Comparison of ENCODE assay signal across 15 cellular contexts in genomic region chr3:79846148-79846933, GRCh38.
DNase-seq lines count a peak whose midpoint lies in the region; ATAC-seq and TF ChIP-seq lines count a peak whose summit lies in the region.
"Had no signal": no experiment of that assay in that cellular context is flagged by ENCODE, and none has a peak within 500 bp of the region (broad histone marks: within the 10 kb centered on the region; RNA-seq: fewer than 3 reads in every experiment).

No MANE protein-coding gene starts in this region.

- 57 to 66% methylated on average over 3 to 8 of the region's 9 CpGs for WGBS in endodermal cell (ENCODE audit: insufficient coverage in 1 of 2, insufficient read length in 1 of 2), 2 experiments
- 49% methylated on average over 9 of the region's 9 CpGs for WGBS in smooth muscle cell (ENCODE audit: low lambda C conversion rate)

- H3K27me3 ChIP-seq in endodermal cell (ENCODE audit: control insufficient read depth, insufficient read depth, low read length, poor library complexity, severe bottlenecking) (no peaks in the 10 kb centered on the region), smooth muscle cell (ENCODE audit: low read depth) (no peaks in the 10 kb centered on the region)
- H3K27me3 ChIP-seq: BLaER1 treated with 17β-estradiol and CSF1 and Interleukin-3, amounts not matched to agents 10 nM and 100 nM; left lung had no signal

- H3K79me2 ChIP-seq in smooth muscle cell (ENCODE audit: low read depth) = no peaks in the 10 kb centered on the region

- no peak overlapping the region for H3K4me2 ChIP-seq in smooth muscle cell
- H3K4me2 ChIP-seq: BLaER1 treated with 17β-estradiol and CSF1 and Interleukin-3, amounts not matched to agents 10 nM and 100 nM had no signal

- POLR2A ChIA-PET in activated CD4-positive, alpha-beta T cell treated with anti-CD3 and anti-CD28 coated beads for 36 hours (lab: Charles Lee) = no interaction called here
- POLR2A ChIA-PET in activated CD4-positive, alpha-beta T cell treated with anti-CD3 and anti-CD28 coated beads, Interleukin-2, amount 10 ng/mL, durations not matched to agents 7 days and 5 days (lab: Charles Lee) = no interaction called here

- peak; percentile 86 for TF ChIP-seq CTCF in endodermal cell (conservative IDR thresholded peaks at IDR 0.05)
- TF ChIP-seq CTCF in smooth muscle cell (IDR thresholded peaks at IDR 0.05; ENCODE audit: borderline replicate concordance, insufficient read depth, poor library complexity, severe bottlenecking) = peak; percentile 37

- no peaks in the 10 kb centered on the region for H3K36me3 Mint-ChIP-seq in activated CD4-positive, alpha-beta T cell treated with anti-CD3 and anti-CD28 coated beads for 36 hours (ENCODE audit: low read depth)
- no peaks in the 10 kb centered on the region for H3K36me3 Mint-ChIP-seq in activated CD4-positive, alpha-beta T cell treated with anti-CD3 and anti-CD28 coated beads, Interleukin-2, amount 10 ng/mL, durations not matched to agents 7 days and 5 days (ENCODE audit: low read depth)
- no peaks in the 10 kb centered on the region for H3K36me3 Mint-ChIP-seq in endodermal cell (ENCODE audit: low read depth)
- peaks cover 0 to 3% of the 10 kb centered on the region in 2 donors for H3K36me3 Mint-ChIP-seq in activated T-cell treated with anti-CD3 and anti-CD28 coated beads, Interleukin-2, amount 50 U/mL, for 72 hours (ENCODE audit: insufficient read depth in 2 of 2)
- H3K36me3 Mint-ChIP-seq: stimulated activated memory B cell treated with anti-CD40 and anti-IgM and Interleukin-4, amounts not matched to agents 10 μg/mL and 1 μg/mL and 100 μg/mL, for 72 hours had no signal

- no peaks in the 10 kb centered on the region for H3K4me1 Mint-ChIP-seq in activated CD4-positive, alpha-beta T cell treated with anti-CD3 and anti-CD28 coated beads for 36 hours
- no peaks in the 10 kb centered on the region for H3K4me1 Mint-ChIP-seq in activated CD4-positive, alpha-beta T cell treated with anti-CD3 and anti-CD28 coated beads, Interleukin-2, amount 10 ng/mL, durations not matched to agents 7 days and 5 days
- H3K4me1 Mint-ChIP-seq in endodermal cell = no peaks in the 10 kb centered on the region
- no peaks in the 10 kb centered on the region for H3K4me1 Mint-ChIP-seq in activated T-cell treated with anti-CD3 and anti-CD28 coated beads, Interleukin-2, amount 50 U/mL, for 72 hours (ENCODE audit: low read depth)
- H3K4me1 Mint-ChIP-seq: stimulated activated memory B cell treated with anti-CD40 and anti-IgM and Interleukin-4, amounts not matched to agents 10 μg/mL and 1 μg/mL and 100 μg/mL, for 72 hours had no signal

- H3K27ac Mint-ChIP-seq in activated CD4-positive, alpha-beta T cell treated with anti-CD3 and anti-CD28 coated beads for 36 hours = no peak overlapping the region
- H3K27ac Mint-ChIP-seq in activated CD4-positive, alpha-beta T cell treated with anti-CD3 and anti-CD28 coated beads, Interleukin-2, amount 10 ng/mL, durations not matched to agents 7 days and 5 days = no peak overlapping the region
- H3K27ac Mint-ChIP-seq in endodermal cell = no peak overlapping the region
- H3K27ac Mint-ChIP-seq in activated T-cell treated with anti-CD3 and anti-CD28 coated beads, Interleukin-2, amount 50 U/mL, for 72 hours = no peak overlapping the region
- H3K27ac Mint-ChIP-seq: stimulated activated memory B cell treated with anti-CD40 and anti-IgM and Interleukin-4, amounts not matched to agents 10 μg/mL and 1 μg/mL and 100 μg/mL, for 72 hours had no signal

- H3K27ac ChIP-seq in endodermal cell (ENCODE audit: low read depth, low read length) = no peak overlapping the region
- H3K27ac ChIP-seq in smooth muscle cell (ENCODE audit: low read depth) = no peak overlapping the region
- H3K27ac ChIP-seq: BLaER1 treated with 17β-estradiol and CSF1 and Interleukin-3, amounts not matched to agents 10 nM and 100 nM; left lung had no signal

- H3K9me3 Mint-ChIP-seq in activated CD4-positive, alpha-beta T cell treated with anti-CD3 and anti-CD28 coated beads for 36 hours (ENCODE audit: low read depth) = peaks cover 11% of the 10 kb centered on the region
- no peaks in the 10 kb centered on the region for H3K9me3 Mint-ChIP-seq in activated CD4-positive, alpha-beta T cell treated with anti-CD3 and anti-CD28 coated beads, Interleukin-2, amount 10 ng/mL, durations not matched to agents 7 days and 5 days
- H3K9me3 Mint-ChIP-seq in endodermal cell = no peaks in the 10 kb centered on the region
- H3K9me3 Mint-ChIP-seq in activated T-cell treated with anti-CD3 and anti-CD28 coated beads, Interleukin-2, amount 50 U/mL, for 72 hours = peaks cover 6 to 9% of the 10 kb centered on the region in 2 donors

- H3K27me3 Mint-ChIP-seq in activated CD4-positive, alpha-beta T cell treated with anti-CD3 and anti-CD28 coated beads for 36 hours = no peaks in the 10 kb centered on the region
- no peaks in the 10 kb centered on the region for H3K27me3 Mint-ChIP-seq in activated CD4-positive, alpha-beta T cell treated with anti-CD3 and anti-CD28 coated beads, Interleukin-2, amount 10 ng/mL, durations not matched to agents 7 days and 5 days
- no peaks in the 10 kb centered on the region for H3K27me3 Mint-ChIP-seq in endodermal cell (ENCODE audit: insufficient read depth)
- H3K27me3 Mint-ChIP-seq in activated T-cell treated with anti-CD3 and anti-CD28 coated beads, Interleukin-2, amount 50 U/mL, for 72 hours (ENCODE audit: low read depth) = no peaks in the 10 kb centered on the region
- H3K27me3 Mint-ChIP-seq: stimulated activated memory B cell treated with anti-CD40 and anti-IgM and Interleukin-4, amounts not matched to agents 10 μg/mL and 1 μg/mL and 100 μg/mL, for 72 hours had no signal

- no peak overlapping the region for H3K4me3 Mint-ChIP-seq in activated CD4-positive, alpha-beta T cell treated with anti-CD3 and anti-CD28 coated beads for 36 hours
- H3K4me3 Mint-ChIP-seq in activated CD4-positive, alpha-beta T cell treated with anti-CD3 and anti-CD28 coated beads, Interleukin-2, amount 10 ng/mL, durations not matched to agents 7 days and 5 days = no peak overlapping the region
- no peak overlapping the region for H3K4me3 Mint-ChIP-seq in endodermal cell
- no peak overlapping the region for H3K4me3 Mint-ChIP-seq in activated T-cell treated with anti-CD3 and anti-CD28 coated beads, Interleukin-2, amount 50 U/mL, for 72 hours
- H3K4me3 Mint-ChIP-seq: stimulated activated memory B cell treated with anti-CD40 and anti-IgM and Interleukin-4, amounts not matched to agents 10 μg/mL and 1 μg/mL and 100 μg/mL, for 72 hours had no signal

- peak; percentile 24 for DNase-seq in activated CD4-positive, alpha-beta T cell treated with anti-CD3 and anti-CD28 coated beads for 36 hours
- no peak for DNase-seq in activated CD4-positive, alpha-beta T cell treated with anti-CD3 and anti-CD28 coated beads, Interleukin-2, amount 10 ng/mL, durations not matched to agents 7 days and 5 days
- DNase-seq in NCI-H526 treated with DMSO at 0.1 percent for 48 hours (lab: John Stamatoyannopoulos, UW) (peak; percentile 0), endodermal cell (peak; percentile 71), smooth muscle cell (lab: John Stamatoyannopoulos, UW; ENCODE audit: unreplicated experiment) (no peak), kidney glomerular epithelial cell (lab: John Stamatoyannopoulos, UW) (no peak), NCI-H1930 (lab: John Stamatoyannopoulos, UW) (no peak)
- no peak for DNase-seq in activated T-cell treated with anti-CD3 and anti-CD28 coated beads, Interleukin-2, amount 50 U/mL, for 72 hours
- DNase-seq: activated effector memory CD4-positive, alpha-beta T cell treated with anti-CD3 and anti-CD28 coated beads, Interleukin-2, amount 50 U/mL, for 16 hours; effector memory CD4-positive, alpha-beta T cell; left lung; NCI-H1417 treated with DMSO at 0.1 percent for 48 hours; right cardiac atrium had no signal

- CTCF ChIA-PET in activated CD4-positive, alpha-beta T cell treated with anti-CD3 and anti-CD28 coated beads for 36 hours (lab: Charles Lee) = no interaction called here
- CTCF ChIA-PET in activated CD4-positive, alpha-beta T cell treated with anti-CD3 and anti-CD28 coated beads, Interleukin-2, amount 10 ng/mL, durations not matched to agents 7 days and 5 days (lab: Charles Lee) = no interaction called here

- intact Hi-C loops in activated CD4-positive, alpha-beta T cell treated with anti-CD3 and anti-CD28 coated beads for 36 hours (cut with DNase I, micrococcal nuclease) = loop anchor here in 1 of 2 experiments (1.0 kb wide), 1 partner anchor 325 kb away; no protein-coding TSS in a partner anchor

- no peak overlapping the region for H3K9ac ChIP-seq in endodermal cell (ENCODE audit: extremely low read depth, low read length, poor library complexity, severe bottlenecking)
- H3K9ac ChIP-seq in smooth muscle cell (ENCODE audit: low read depth) = no peak overlapping the region
- H3K9ac ChIP-seq: BLaER1 treated with 17β-estradiol and CSF1 and Interleukin-3, amounts not matched to agents 10 nM and 100 nM had no signal

- H3K4me3 ChIP-seq in endodermal cell (ENCODE audit: low read length) = no peak overlapping the region
- no peak overlapping the region for H3K4me3 ChIP-seq in smooth muscle cell
- H3K4me3 ChIP-seq: BLaER1 treated with 17β-estradiol and CSF1 and Interleukin-3, amounts not matched to agents 10 nM and 100 nM; left lung had no signal

- no peaks in the 10 kb centered on the region for H3F3A ChIP-seq in smooth muscle cell (ENCODE audit: low read depth)

- no peaks in the 10 kb centered on the region for H4K20me1 ChIP-seq in smooth muscle cell (ENCODE audit: low read depth)
- H4K20me1 ChIP-seq: BLaER1 treated with 17β-estradiol and CSF1 and Interleukin-3, amounts not matched to agents 10 nM and 100 nM had no signal

- no peaks in the 10 kb centered on the region for H3K4me1 ChIP-seq in endodermal cell (ENCODE audit: control insufficient read depth, insufficient read depth, low read length)
- no peaks in the 10 kb centered on the region for H3K4me1 ChIP-seq in smooth muscle cell (ENCODE audit: low read depth)
- H3K4me1 ChIP-seq: BLaER1 treated with 17β-estradiol and CSF1 and Interleukin-3, amounts not matched to agents 10 nM and 100 nM; left lung had no signal

- H2AFZ ChIP-seq in smooth muscle cell (ENCODE audit: low read depth) = no peak overlapping the region

- ATAC-seq in activated CD4-positive, alpha-beta T cell treated with anti-CD3 and anti-CD28 coated beads for 36 hours = no peak
- no peak for ATAC-seq in activated T-cell treated with anti-CD3 and anti-CD28 coated beads, Interleukin-2, amount 50 U/mL, for 72 hours (replicated peaks in 1 of 2)
- ATAC-seq: left lung; right cardiac atrium; stimulated activated memory B cell treated with anti-CD40 and anti-IgM and Interleukin-4, amounts not matched to agents 10 μg/mL and 1 μg/mL and 100 μg/mL, for 72 hours had no signal

- H3K36me3 ChIP-seq in endodermal cell (ENCODE audit: control insufficient read depth, insufficient read depth, low read length) = no peaks in the 10 kb centered on the region
- no peaks in the 10 kb centered on the region for H3K36me3 ChIP-seq in smooth muscle cell (ENCODE audit: low read depth)
- H3K36me3 ChIP-seq: BLaER1 treated with 17β-estradiol and CSF1 and Interleukin-3, amounts not matched to agents 10 nM and 100 nM; left lung had no signal

- H3K9me3 ChIP-seq in endodermal cell (ENCODE audit: control insufficient read depth, low read length) = no peaks in the 10 kb centered on the region
- no peaks in the 10 kb centered on the region for H3K9me3 ChIP-seq in smooth muscle cell (replicated peaks; ENCODE audit: low read depth)
- H3K9me3 ChIP-seq: left lung had no signal

Comparison
In these comparisons a context has a peak if more than half of its experiments do, and no peak if none do; other contexts are left out.
1. DNase-seq: peak in activated CD4-positive, alpha-beta T cell treated with anti-CD3 and anti-CD28 coated beads for 36 hours (single experiment), NCI-H526 treated with DMSO at 0.1 percent for 48 hours (single experiment) and endodermal cell (single experiment); none in activated CD4-positive, alpha-beta T cell treated with anti-CD3 and anti-CD28 coated beads, Interleukin-2, amount 10 ng/mL, durations not matched to agents 7 days and 5 days (single experiment), smooth muscle cell (single experiment), kidney glomerular epithelial cell (single experiment), NCI-H1930 (0 of 2) and activated T-cell treated with anti-CD3 and anti-CD28 coated beads, Interleukin-2, amount 50 U/mL, for 72 hours (0 of 2).